Comparison of ENCODE assay signal across 1 cellular context in genomic region chr6:139286438-139286837, GRCh38. TPM values are rescaled to one million over a fixed set of nuclear protein-coding genes. Genes with fewer than 3 reads are reported as not detected.
"Had no signal": no experiment of that assay in that cellular context is flagged by ENCODE, and none has a peak within 500 bp of the region (broad histone marks: within the 10 kb centered on the region; RNA-seq: fewer than 3 reads in every experiment).

No MANE protein-coding gene starts in this region.

RNA-seq across cellular contexts. Expression of gene TXLNB, which starts 5.4 kb away (rescaled TPM):
- total RNA-seq: H7 had no signal
